ENCODE assay signal across 1 cellular context in the genomic region with DNA sequence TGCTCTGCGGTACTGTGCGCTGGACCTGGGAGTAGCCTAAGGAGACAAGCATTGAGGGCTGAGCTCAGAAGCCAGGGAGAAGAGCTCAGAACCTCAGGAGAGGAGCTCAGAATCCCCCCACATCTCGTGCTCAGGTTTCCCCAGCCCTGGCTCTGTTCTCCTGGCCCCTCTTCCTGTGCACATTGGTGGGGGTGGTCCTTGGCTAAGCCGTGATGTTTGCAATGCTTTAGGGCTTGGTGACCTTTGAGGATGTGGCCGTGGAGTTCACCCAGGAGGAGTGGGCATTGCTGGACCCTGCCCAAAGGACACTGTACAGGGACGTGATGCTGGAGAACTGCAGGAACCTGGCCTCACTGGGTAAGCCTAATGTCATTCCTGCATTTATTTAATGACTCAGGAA.
TF ChIP-seq lines count a peak whose summit lies in the region.

No MANE protein-coding gene starts in this region.

TF ChIP-seq in liver, 16 proteins besides CTCF, POLR2A, EP300 and RAD21 (continued from another document):
- TF ChIP-seq MAX (IDR thresholded peaks at IDR 0.05): no peak
- TF ChIP-seq FOXA2 (IDR thresholded peaks at IDR 0.05): no peak
- TF ChIP-seq, protein P1, sequence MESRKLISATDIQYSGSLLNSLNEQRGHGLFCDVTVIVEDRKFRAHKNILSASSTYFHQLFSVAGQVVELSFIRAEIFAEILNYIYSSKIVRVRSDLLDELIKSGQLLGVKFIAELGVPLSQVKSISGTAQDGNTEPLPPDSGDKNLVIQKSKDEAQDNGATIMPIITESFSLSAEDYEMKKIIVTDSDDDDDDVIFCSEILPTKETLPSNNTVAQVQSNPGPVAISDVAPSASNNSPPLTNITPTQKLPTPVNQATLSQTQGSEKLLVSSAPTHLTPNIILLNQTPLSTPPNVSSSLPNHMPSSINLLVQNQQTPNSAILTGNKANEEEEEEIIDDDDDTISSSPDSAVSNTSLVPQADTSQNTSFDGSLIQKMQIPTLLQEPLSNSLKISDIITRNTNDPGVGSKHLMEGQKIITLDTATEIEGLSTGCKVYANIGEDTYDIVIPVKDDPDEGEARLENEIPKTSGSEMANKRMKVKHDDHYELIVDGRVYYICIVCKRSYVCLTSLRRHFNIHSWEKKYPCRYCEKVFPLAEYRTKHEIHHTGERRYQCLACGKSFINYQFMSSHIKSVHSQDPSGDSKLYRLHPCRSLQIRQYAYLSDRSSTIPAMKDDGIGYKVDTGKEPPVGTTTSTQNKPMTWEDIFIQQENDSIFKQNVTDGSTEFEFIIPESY (IDR thresholded peaks at IDR 0.05): no peak
